ENCODE assay signal across 29 cellular contexts in the genomic region with DNA sequence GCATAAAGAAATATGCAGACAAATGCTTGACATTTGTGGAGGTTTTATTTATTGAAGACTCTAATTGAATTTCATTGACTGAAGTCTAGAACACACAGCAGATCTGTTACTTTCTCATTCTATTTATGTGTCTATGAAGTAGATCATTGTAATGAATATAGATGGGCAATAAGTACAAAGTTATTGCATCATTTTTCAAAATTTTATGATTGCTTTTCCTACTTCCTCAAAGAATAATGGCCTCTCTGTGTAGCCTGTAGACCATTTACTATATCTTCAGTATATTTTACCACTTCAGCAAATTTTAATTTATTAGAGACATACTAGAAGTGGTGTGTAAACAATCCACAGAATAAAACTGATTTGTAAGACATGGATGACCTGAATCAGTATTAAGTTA.
"Had no signal": no experiment of that assay in that cellular context is flagged by ENCODE, and none has a peak within 500 bp of the region (broad histone marks: within the 10 kb centered on the region; RNA-seq: fewer than 3 reads in every experiment).

No MANE protein-coding gene starts in this region.

- H3K9me3 ChIP-seq: MG63 had no signal

- ATAC-seq: activated CD4-positive, alpha-beta T cell treated with anti-CD3 and anti-CD28 coated beads for 36 hours; activated T-helper 17 cell treated with anti-CD3 and anti-CD28 coated beads, Interleukin-2, amount 50 U/mL, for 72 hours; T-cell had no signal

- H3K4me3 ChIP-seq: MG63, SK-N-MC had no signal

- H3K27me3 Mint-ChIP-seq: activated CD4-positive, alpha-beta memory T cell treated with anti-CD3 and anti-CD28 coated beads, Interleukin-2, amount 10 ng/mL, durations not matched to agents 7 days and 5 days; activated CD4-positive, alpha-beta T cell treated with anti-CD3 and anti-CD28 coated beads for 36 hours; activated naive CD8-positive, alpha-beta T cell had no signal

- H3K36me3 Mint-ChIP-seq: activated naive CD8-positive, alpha-beta T cell; brain; T-cell had no signal

- H3K27me3 ChIP-seq: MG63 had no signal

- H3K9me3 Mint-ChIP-seq: activated CD4-positive, alpha-beta memory T cell treated with anti-CD3 and anti-CD28 coated beads, Interleukin-2, amount 10 ng/mL, durations not matched to agents 7 days and 5 days; activated T-helper 17 cell treated with anti-CD3 and anti-CD28 coated beads, Interleukin-2, amount 50 U/mL, for 72 hours; brain; T-cell had no signal

- DNase-seq: activated CD4-positive, alpha-beta memory T cell treated with anti-CD3 and anti-CD28 coated beads, Interleukin-2, amount 10 ng/mL, durations not matched to agents 7 days and 5 days; activated CD4-positive, alpha-beta T cell treated with anti-CD3 and anti-CD28 coated beads for 36 hours; activated CD4-positive, alpha-beta T cell treated with anti-CD3 and anti-CD28 coated beads, Interleukin-2, amount 50 U/mL, for 1 hour; activated CD4-positive, CD25-positive, alpha-beta regulatory T cell; activated gamma-delta T cell; activated naive CD4-positive, alpha-beta T cell treated with anti-CD3 and anti-CD28 coated beads for 36 hours; activated T-cell treated with anti-CD3 and anti-CD28 coated beads for 4 hours; activated T-cell treated with anti-CD3 and anti-CD28 coated beads, Interleukin-2, amount 50 U/mL, for 48 hours; amygdala; KG1; MG63; NCI-H1105 treated with DMSO at 0.1 percent for 48 hours; NCI-H1436 treated with DMSO at 0.1 percent for 48 hours; NCI-H187; NCI-H2081 treated with DMSO at 0.1 percent for 48 hours; NCI-H2171 treated with DMSO at 0.1 percent for 48 hours; NCI-H345; NCI-H510A; NCI-H526 treated with DMSO at 0.1 percent for 48 hours; NCI-H82; SIG-M5; T-cell; T-helper 2 cell; T1000 had no signal

- H3K27ac Mint-ChIP-seq: activated CD4-positive, alpha-beta memory T cell treated with anti-CD3 and anti-CD28 coated beads, Interleukin-2, amount 10 ng/mL, durations not matched to agents 7 days and 5 days; activated CD4-positive, alpha-beta T cell treated with anti-CD3 and anti-CD28 coated beads for 36 hours; activated naive CD4-positive, alpha-beta T cell treated with anti-CD3 and anti-CD28 coated beads for 36 hours; activated naive CD8-positive, alpha-beta T cell; activated T-helper 17 cell treated with anti-CD3 and anti-CD28 coated beads, Interleukin-2, amount 50 U/mL, for 72 hours; brain; T-cell had no signal

- H3K27ac ChIP-seq: SK-N-MC, VCaP had no signal

- H3K4me3 Mint-ChIP-seq: activated CD4-positive, alpha-beta memory T cell treated with anti-CD3 and anti-CD28 coated beads, Interleukin-2, amount 10 ng/mL, durations not matched to agents 7 days and 5 days; activated CD4-positive, alpha-beta T cell treated with anti-CD3 and anti-CD28 coated beads for 36 hours; activated naive CD4-positive, alpha-beta T cell treated with anti-CD3 and anti-CD28 coated beads for 36 hours; activated naive CD8-positive, alpha-beta T cell; activated T-helper 17 cell treated with anti-CD3 and anti-CD28 coated beads, Interleukin-2, amount 50 U/mL, for 72 hours; brain; T-cell had no signal

- H3K4me1 Mint-ChIP-seq: activated CD4-positive, alpha-beta memory T cell treated with anti-CD3 and anti-CD28 coated beads, Interleukin-2, amount 10 ng/mL, durations not matched to agents 7 days and 5 days; activated CD4-positive, alpha-beta T cell treated with anti-CD3 and anti-CD28 coated beads for 36 hours; activated T-helper 17 cell treated with anti-CD3 and anti-CD28 coated beads, Interleukin-2, amount 50 U/mL, for 72 hours; brain; T-cell had no signal

- H3K36me3 ChIP-seq: MG63 had no signal
